In genomic region chr12:117151195-117152031, GRCh38 we compare ENCODE assay signal across 8 cellular contexts. TPM values are rescaled to one million over a fixed set of nuclear protein-coding genes. Genes with fewer than 3 reads are reported as not detected.
DNase-seq lines count a peak whose midpoint lies in the region; ATAC-seq, FAIRE-seq and TF ChIP-seq lines count a peak whose summit lies in the region.

No MANE protein-coding gene starts in this region.

- ATAC-seq in GM18519 (IDR thresholded peaks at IDR 0.05; ENCODE audit: low FRiP score, unreplicated experiment), result no peak

- no peak for FAIRE-seq in kidney (lab: Jason Lieb, UNC)

- TF ChIP-seq CTCF in kidney (IDR thresholded peaks at IDR 0.05; ENCODE audit: borderline replicate concordance, extremely low read depth, insufficient read depth) (peak; percentile 27), transverse colon (IDR thresholded peaks at IDR 0.05) (peak; percentile 16 to 35 (median 30))

- WGBS in transverse colon (ENCODE audit: low coverage in 1 of 2), 2 donors, result 79% methylated on average over 7 to 13 of the region's 13 CpGs

- H3K4me3 ChIP-seq in kidney (ENCODE audit: low read length in 2 of 2) (no peak overlapping the region), transverse colon (no peak overlapping the region)

- in situ Hi-C loops in T47D (cut with HindIII; ENCODE audit: low pct_unique_long_range_greater_than_20kb, low sequenced_read_pairs), result no loop called here
- in situ Hi-C loops in transverse colon (cut with MboI; ENCODE audit: low pct_ligation_motif_present in 1 of 4, low pct_unique_long_range_greater_than_20kb in 1 of 4, low sequenced_read_pairs in 3 of 4), result no loop called here

- no peaks in the 10 kb centered on the region for H3K4me1 ChIP-seq in kidney (ENCODE audit: control insufficient read depth in 1 of 2, insufficient read depth in 1 of 2, low read depth in 1 of 2, low read length in 2 of 2)
- no peaks in the 10 kb centered on the region for H3K4me1 ChIP-seq in transverse colon

- intact Hi-C loops in kidney (cut with DNase I), result loop anchor here (10.0 kb wide), 1 partner anchor 127 kb away; no protein-coding TSS in a partner anchor
- intact Hi-C loops in transverse colon (cut with DNase I; ENCODE audit: low total_unique reads), result loop anchor here (10.0 kb wide), 1 partner anchor 127 kb away; no protein-coding TSS in a partner anchor

- H3K36me3 ChIP-seq in kidney (ENCODE audit: control insufficient read depth in 1 of 2, insufficient read depth in 2 of 2, low read length in 2 of 2) (peaks cover 31 to 73% of the 10 kb centered on the region in 2 donors), transverse colon (peaks cover 0 to 19% (median 9%) of the 10 kb centered on the region in 4 donors)

- H3K9ac ChIP-seq in kidney (ENCODE audit: low read length in 2 of 2), result no peak overlapping the region

- H3K27me3 ChIP-seq in transverse colon, result no peaks in the 10 kb centered on the region

- DNase-seq in NCI-H524 (lab: John Stamatoyannopoulos, UW) (peak; percentile 6 to 34), NCI-H524 treated with DMSO at 0.1 percent for 48 hours (lab: John Stamatoyannopoulos, UW) (no peak), NCI-H1930 (lab: John Stamatoyannopoulos, UW) (peak; percentile 36 to 59), T47D (ENCODE audit: low read depth in 1 of 2, low spot score in 1 of 2) (peak; percentile 26 to 62), kidney (peak; percentile 78), transverse colon (no peak), foreskin melanocyte (no peak)

- H3K9me3 ChIP-seq in kidney (ENCODE audit: control insufficient read depth in 1 of 2, low read length in 2 of 2), result no peaks in the 10 kb centered on the region
- no peaks in the 10 kb centered on the region for H3K9me3 ChIP-seq in transverse colon

- TF ChIP-seq POLR2A in transverse colon (IDR thresholded peaks at IDR 0.05), result no peak

- no peak for TF ChIP-seq EP300 in transverse colon (IDR thresholded peaks at IDR 0.05; ENCODE audit: low read depth)

- H3K27ac ChIP-seq in kidney (ENCODE audit: low read depth in 2 of 2, low read length in 2 of 2), result no peak overlapping the region
- no peak overlapping the region for H3K27ac ChIP-seq in transverse colon

RNA-seq across cellular contexts. Expression of gene FBXO21, which starts 38.9 kb away (rescaled TPM):
- 45.0 TPM for total RNA-seq in kidney
- polyA plus RNA-seq in kidney (ENCODE audit: insufficient read depth, low read depth, low replicate concordance), result 28.9 TPM
- total RNA-seq in transverse colon, result 10 to 100 TPM; 31.6 to 56.9 (median 36.8) TPM

RNA-seq across cellular contexts. Expression of gene TESC, which starts 52.2 kb away (rescaled TPM):
- total RNA-seq in kidney, result 92.6 TPM
- polyA plus RNA-seq in kidney (ENCODE audit: insufficient read depth, low read depth, low replicate concordance), result 19.1 TPM
- total RNA-seq in transverse colon, result 1 to 10 TPM in 3 of 4 donors, not detected in 1; 1.6 to 4.9 (median 3.6) TPM

Comparison
In these comparisons a context has a peak if more than half of its experiments do, and no peak if none do; other contexts are left out.
1. DNase-seq: peak in NCI-H524 (2 of 2), NCI-H1930 (2 of 2), T47D (2 of 2) and kidney (single experiment); none in NCI-H524 treated with DMSO at 0.1 percent for 48 hours (single experiment), transverse colon (single experiment) and foreskin melanocyte (single experiment).
2. RNA of gene TESC, which starts 52.2 kb away (total RNA-seq): 92.6 TPM in kidney (single experiment); 1.6 to 4.9 TPM in transverse colon; every median in the first group is over 10 times any median in the second.